23 cellular contexts compared by ENCODE assay signal in genomic region chr13:40356011-40356410, GRCh38.
A peak's percentile ranks its signal among the peaks of the same experiment; 100 is the strongest.
DNase-seq lines count a peak whose midpoint lies in the region; ATAC-seq, FAIRE-seq and TF ChIP-seq lines count a peak whose summit lies in the region.
"Had no signal": no experiment of that assay in that cellular context is flagged by ENCODE, and none has a peak within 500 bp of the region (broad histone marks: within the 10 kb centered on the region; RNA-seq: fewer than 3 reads in every experiment).

No MANE protein-coding gene starts in this region.

- H3K79me2 ChIP-seq in HepG2 (ENCODE audit: insufficient read depth, low read length), result no peaks in the 10 kb centered on the region

- FAIRE-seq in HepG2 (lab: Jason Lieb, UNC), result no peak
- FAIRE-seq: GM12891 had no signal

- in situ Hi-C loops in HepG2 (cut with HindIII; ENCODE audit: extremely low pct_ligation_motif_present, low pct_unique_long_range_greater_than_20kb), result no loop called here

- H3K4me3 ChIP-seq in HepG2 (replicated peaks in 1 of 3; ENCODE audit: insufficient read depth in 1 of 3, low read depth in 2 of 3, low read length in 3 of 3) (no peak overlapping the region), right lobe of liver (no peak overlapping the region), iPS-15b (ENCODE audit: low read depth, low read length) (peak overlapping the region; percentile 54)
- H3K4me3 ChIP-seq: HAP-1 had no signal

- DNase-seq in HepG2 (ENCODE audit: low spot score) (no peak), right lobe of liver (no peak), nephron progenitor cell (no peak), RWPE1 (ENCODE audit: low spot score) (no peak), NCI-H82 treated with DMSO at 0.1 percent for 48 hours (lab: John Stamatoyannopoulos, UW; ENCODE audit: unreplicated experiment) (no peak)
- no peak for DNase-seq in effector CD8-positive, alpha-beta T cell (lab: John Stamatoyannopoulos, UW)
- DNase-seq: 8988T; C1 segment of cervical spinal cord; DMS153; NCI-H1105; NCI-H146; NCI-H2029; NCI-H2227 treated with DMSO at 0.1 percent for 48 hours; NCI-H510A treated with DMSO at 0.1 percent for 48 hours; NCI-H748 treated with DMSO at 0.1 percent for 48 hours; NK-92 treated with Interleukin-12 subunit alpha and Interleukin-12 subunit beta, amount 100 ng/mL, for 24 hours; SIG-M5 had no signal

- TF ChIP-seq CTCF in HepG2 (CRISPR knock-in tag; IDR thresholded peaks at IDR 0.05) (no peak), right lobe of liver (IDR thresholded peaks at IDR 0.05) (no peak), nephron progenitor cell (IDR thresholded peaks at IDR 0.05) (no peak), RWPE1 (conservative IDR thresholded peaks at IDR 0.05; ENCODE audit: low read depth) (no peak)

- H3K4me2 ChIP-seq in HepG2 (ENCODE audit: low read depth, low read length), result no peak overlapping the region

- no peaks in the 10 kb centered on the region for H3K27me3 ChIP-seq in HepG2 (ENCODE audit: control insufficient read depth in 1 of 2, insufficient read depth in 2 of 2, low read length in 2 of 2)
- no peaks in the 10 kb centered on the region for H3K27me3 ChIP-seq in right lobe of liver
- H3K27me3 ChIP-seq in iPS-15b (ENCODE audit: control insufficient read depth, insufficient read depth, low read length), result peaks cover 3% of the 10 kb centered on the region

- POLR2A ChIA-PET in HepG2 (lab: Yijun Ruan, JAX), result interaction anchor here (1.2 kb wide), 1 partner anchor 11 kb away, joined by 3 read pairs; no protein-coding TSS in a partner anchor
- POLR2A ChIA-PET in RWPE1 (lab: Yijun Ruan, JAX; ENCODE audit: low non-redundant PET), result no interaction called here

- no peak for ATAC-seq in HepG2
- no peak for ATAC-seq in right lobe of liver
- no peak for ATAC-seq in stimulated activated memory B cell treated with anti-CD40 and anti-IgM and Interleukin-4, amounts not matched to agents 10 μg/mL and 1 μg/mL and 100 μg/mL, for 72 hours
- ATAC-seq: CD8-positive, alpha-beta T cell had no signal

- intact Hi-C loops in HepG2 (cut with micrococcal nuclease; ENCODE audit: unreplicated experiment), result no loop called here
- intact Hi-C loops in right lobe of liver (cut with DNase I), result no loop called here

- H3K27ac ChIP-seq in HepG2 (ENCODE audit: extremely low read length, insufficient read depth, low read length) (no peak overlapping the region), right lobe of liver (no peak overlapping the region), RWPE1 (no peak overlapping the region)

- peaks cover 41% of the 10 kb centered on the region for H3K4me1 Mint-ChIP-seq in nephron progenitor cell
- H3K4me1 Mint-ChIP-seq in stimulated activated memory B cell treated with anti-CD40 and anti-IgM and Interleukin-4, amounts not matched to agents 10 μg/mL and 1 μg/mL and 100 μg/mL, for 72 hours, result no peaks in the 10 kb centered on the region

- H4K20me1 ChIP-seq in HepG2 (ENCODE audit: insufficient read depth, low read length), result no peaks in the 10 kb centered on the region

- TF ChIP-seq POLR2A in HepG2 (IDR thresholded peaks at IDR 0.05; ENCODE audit: insufficient read depth in 1 of 2, low read depth in 2 of 2, low read length in 2 of 2), result no peak
- no peak for TF ChIP-seq POLR2A in right lobe of liver (IDR thresholded peaks at IDR 0.05)

- H3K27me3 Mint-ChIP-seq in nephron progenitor cell (ENCODE audit: low read depth, poor library complexity), result no peaks in the 10 kb centered on the region
- no peaks in the 10 kb centered on the region for H3K27me3 Mint-ChIP-seq in stimulated activated memory B cell treated with anti-CD40 and anti-IgM and Interleukin-4, amounts not matched to agents 10 μg/mL and 1 μg/mL and 100 μg/mL, for 72 hours
- H3K27me3 Mint-ChIP-seq: IgD-negative memory B cell had no signal

- H3K36me3 Mint-ChIP-seq in nephron progenitor cell (ENCODE audit: low read depth), result no peaks in the 10 kb centered on the region
- H3K36me3 Mint-ChIP-seq in stimulated activated memory B cell treated with anti-CD40 and anti-IgM and Interleukin-4, amounts not matched to agents 10 μg/mL and 1 μg/mL and 100 μg/mL, for 72 hours, result no peaks in the 10 kb centered on the region
- H3K36me3 Mint-ChIP-seq: CD8-positive, alpha-beta T cell; IgD-negative memory B cell had no signal

- CTCF ChIA-PET in HepG2 (lab: Yijun Ruan, JAX; ENCODE audit: low intra/inter-chr PET ratio, low total read pairs), result no interaction called here
- CTCF ChIA-PET in RWPE1 (lab: Yijun Ruan, JAX), result no interaction called here

- no peak overlapping the region for H3K9ac ChIP-seq in HepG2 (ENCODE audit: insufficient read depth, low read depth, low read length)
- peak overlapping the region; percentile 54 for H3K9ac ChIP-seq in iPS-15b (ENCODE audit: low read depth, low read length)

- TF ChIP-seq EP300 in HepG2 (IDR thresholded peaks at IDR 0.05; ENCODE audit: low read depth in 2 of 2, low read length in 2 of 2) (no peak), HepG2 (CRISPR knock-in tag; IDR thresholded peaks at IDR 0.05; ENCODE audit: borderline replicate concordance) (no peak)

- H3K4me1 ChIP-seq in HepG2 (ENCODE audit: insufficient read depth, low read length), result peaks cover 46% of the 10 kb centered on the region
- peaks cover 0 to 19% (median 8%) of the 10 kb centered on the region in 4 donors for H3K4me1 ChIP-seq in right lobe of liver
- H3K4me1 ChIP-seq in iPS-15b (ENCODE audit: control insufficient read depth, insufficient read depth, low read length), result peaks cover 2% of the 10 kb centered on the region
- H3K4me1 ChIP-seq: HAP-1 had no signal

- H2AFZ ChIP-seq in HepG2 (ENCODE audit: low read length), result no peak overlapping the region

- BruUV-seq in HepG2 (replicated peaks; lab: Mats Ljungman, UMichigan), result no TSS peak

- peaks cover 13% of the 10 kb centered on the region for H3K9me3 Mint-ChIP-seq in nephron progenitor cell
- no peaks in the 10 kb centered on the region for H3K9me3 Mint-ChIP-seq in stimulated activated memory B cell treated with anti-CD40 and anti-IgM and Interleukin-4, amounts not matched to agents 10 μg/mL and 1 μg/mL and 100 μg/mL, for 72 hours
- H3K9me3 Mint-ChIP-seq: CD8-positive, alpha-beta T cell; IgD-negative memory B cell had no signal

- no peaks in the 10 kb centered on the region for H3K9me3 ChIP-seq in HepG2 (ENCODE audit: low read length)
- H3K9me3 ChIP-seq in right lobe of liver, result no peaks in the 10 kb centered on the region
- H3K9me3 ChIP-seq in iPS-15b (ENCODE audit: control insufficient read depth, insufficient read depth, low read length), result no peaks in the 10 kb centered on the region
- H3K9me3 ChIP-seq: HAP-1 had no signal

- H3K4me3 Mint-ChIP-seq in nephron progenitor cell, result peak overlapping the region; percentile 28
- H3K4me3 Mint-ChIP-seq in stimulated activated memory B cell treated with anti-CD40 and anti-IgM and Interleukin-4, amounts not matched to agents 10 μg/mL and 1 μg/mL and 100 μg/mL, for 72 hours, result no peak overlapping the region
- H3K4me3 Mint-ChIP-seq: CD8-positive, alpha-beta T cell had no signal

- TF ChIP-seq RAD21 in HepG2 (CRISPR knock-in tag; IDR thresholded peaks at IDR 0.05), result no peak

- 98% methylated on average over 6 of the region's 6 CpGs for WGBS in HepG2 (ENCODE audit: low lambda C conversion rate)
- 100% methylated on average over 6 of the region's 6 CpGs for WGBS in right lobe of liver (ENCODE audit: insufficient coverage, low coverage, low lambda C conversion rate, missing lambda C conversion rate)

- no peaks in the 10 kb centered on the region for H3K36me3 ChIP-seq in HepG2 (replicated peaks in 1 of 2; ENCODE audit: control insufficient read depth in 1 of 2, insufficient read depth in 2 of 2, low read length in 2 of 2)
- no peaks in the 10 kb centered on the region for H3K36me3 ChIP-seq in right lobe of liver
- no peaks in the 10 kb centered on the region for H3K36me3 ChIP-seq in iPS-15b (ENCODE audit: control insufficient read depth, insufficient read depth, low read length)
- H3K36me3 ChIP-seq: HAP-1 had no signal

- peak overlapping the region; percentile 39 for H3K27ac Mint-ChIP-seq in nephron progenitor cell
- H3K27ac Mint-ChIP-seq in stimulated activated memory B cell treated with anti-CD40 and anti-IgM and Interleukin-4, amounts not matched to agents 10 μg/mL and 1 μg/mL and 100 μg/mL, for 72 hours, result peak overlapping the region; percentile 36

TF ChIP-seq in HepG2, 621 proteins besides CTCF, POLR2A, EP300 and RAD21:
- no peak for TF ChIP-seq ZNF230 (CRISPR knock-in tag; IDR thresholded peaks at IDR 0.05)
- TF ChIP-seq ZNF121 (CRISPR knock-in tag; IDR thresholded peaks at IDR 0.05), result peak; percentile 89
